ENCODE assay signal across 8 cellular contexts in the genomic region with DNA sequence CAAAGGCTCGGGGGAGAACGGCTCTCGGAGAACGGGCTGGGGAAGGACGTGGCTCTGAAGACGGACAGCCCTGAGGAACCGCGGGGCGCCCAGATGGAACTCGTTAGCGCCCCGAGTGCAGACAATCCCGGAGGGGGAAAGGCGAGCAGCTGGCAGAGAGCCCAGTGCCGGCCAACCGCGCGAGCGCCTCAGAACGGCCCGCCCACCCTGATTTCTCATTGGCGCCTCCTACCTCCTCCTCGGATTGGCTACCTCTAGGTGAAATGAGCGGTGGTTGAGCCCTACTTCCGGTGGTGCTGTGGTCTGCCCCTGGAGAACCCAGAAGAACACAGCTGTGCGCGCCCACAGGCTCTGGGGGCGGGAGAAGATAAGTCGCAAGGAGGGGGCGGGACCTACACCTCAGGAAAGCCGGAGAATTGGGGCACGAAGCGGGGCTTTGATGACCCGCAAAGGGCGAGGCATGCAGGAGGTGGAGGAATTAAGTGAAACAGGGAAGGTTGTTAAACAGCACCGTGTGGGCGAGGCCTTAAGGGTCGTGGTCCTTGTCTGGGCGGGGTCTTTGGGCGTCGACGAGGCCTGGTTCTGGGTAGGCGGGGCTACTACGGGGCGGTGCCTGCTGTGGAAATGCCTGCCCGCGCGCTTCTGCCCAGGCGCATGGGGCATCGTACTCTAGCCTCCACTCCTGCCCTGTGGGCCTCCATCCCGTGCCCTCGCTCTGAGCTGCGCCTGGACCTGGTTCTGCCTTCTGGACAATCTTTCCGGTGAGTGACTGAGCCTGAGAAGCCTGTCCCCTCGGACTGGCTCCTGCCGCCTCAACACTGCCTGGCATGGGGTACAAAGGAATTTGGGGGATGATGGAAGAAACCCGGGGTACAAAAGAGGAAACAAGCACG. TPM values are rescaled to one million over a fixed set of nuclear protein-coding genes. Genes with fewer than 3 reads are reported as not detected.
DNase-seq lines count a peak whose midpoint lies in the region; ATAC-seq, FAIRE-seq and TF ChIP-seq lines count a peak whose summit lies in the region.

Gene OGG1, plus strand, starts transcription at position 290 of the 893 bp plus-strand sequence. Its CDS starts 335 bp downstream, at position 625.

- DNase-seq in NCI-H1694 treated with DMSO at 0.1 percent for 48 hours (lab: John Stamatoyannopoulos, UW) (peak; percentile 82), T-helper 17 cell (peak; percentile 85 to 93 (median 85)), amygdala (lab: John Stamatoyannopoulos, UW) (peak; percentile 29 to 98 (median 94)), left ventricle myocardium superior (peak; percentile 99), psoas muscle (peak; percentile 97 to 98), urothelium cell line (ENCODE audit: low spot score) (peak; percentile 98)

- no peaks in the 10 kb centered on the region for H3K27me3 ChIP-seq in psoas muscle (ENCODE audit: insufficient read depth in 3 of 3, low read length in 2 of 3)

- H3K4me3 Mint-ChIP-seq in T-helper 17 cell, result peak within 1 kb of the TSS; percentile 98

- no peaks in the 10 kb centered on the region for H3K27me3 Mint-ChIP-seq in T-helper 17 cell

- peak within 1 kb of the TSS; percentile 94 for H3K27ac Mint-ChIP-seq in T-helper 17 cell

- intact Hi-C loops in left ventricle myocardium superior (cut with micrococcal nuclease) (no loop called here), psoas muscle (cut with DNase I) (loop anchor here (1.0 to 5.0 kb wide), 2 partner anchors 19 to 37 kb away; partner anchors contain the start of gene BRPF1 (in 1 of the 2))

- peak; percentile 54 for TF ChIP-seq POLR2A in GM15510 (IDR thresholded peaks at IDR 0.05; ENCODE audit: borderline replicate concordance, extremely low read depth, insufficient read length)

- peak within 1 kb of the TSS; percentile 86 for H3K27ac ChIP-seq in psoas muscle

- H3K36me3 ChIP-seq in psoas muscle (ENCODE audit: insufficient read depth in 1 of 2, low read depth in 1 of 2), result peaks cover 2 to 76% of the 10 kb centered on the region in 2 donors

- WGBS in psoas muscle, 3 donors, result 0 to 1% (median 1%) methylated on average over 38 to 58 of the region's 58 CpGs

- H3K9me3 ChIP-seq in T-helper 17 cell (ENCODE audit: control insufficient read depth, low read length, poor library complexity, severe bottlenecking), result no peaks in the 10 kb centered on the region
- H3K9me3 ChIP-seq in psoas muscle, result no peaks in the 10 kb centered on the region

- peaks cover 34% of the 10 kb centered on the region for H3K4me1 Mint-ChIP-seq in T-helper 17 cell

- peaks cover 11% of the 10 kb centered on the region for H3K36me3 Mint-ChIP-seq in T-helper 17 cell (ENCODE audit: low read depth)

- TF ChIP-seq CTCF in psoas muscle (IDR thresholded peaks at IDR 0.05), result no peak

- peak within 1 kb of the TSS; percentile 79 for H3K4me3 ChIP-seq in psoas muscle

- no peak for FAIRE-seq in urothelium cell line (lab: Jason Lieb, UNC)

- H3K4me1 ChIP-seq in psoas muscle, result peaks cover 19% of the 10 kb centered on the region

- ATAC-seq in HG02885 (IDR thresholded peaks at IDR 0.05; ENCODE audit: poor library complexity, unreplicated experiment) (peak; percentile 91), T-helper 17 cell (peak; percentile 96), left ventricle myocardium superior (peak; percentile 98), psoas muscle (peak; percentile 98 to 99 (median 98))

RNA-seq across cellular contexts. Expression of gene OGG1, which starts in this region (rescaled TPM):
- total RNA-seq in T-helper 17 cell (10 to 100 TPM; 18.4 to 22.6 TPM), left ventricle myocardium superior (8.8 TPM), psoas muscle (1 to 10 TPM; 6.9 to 9.5 (median 8.1) TPM)
- 10 to 100 TPM in 1 of 3 donors, 1 to 10 TPM in 2; 6.3 to 19.7 (median 9.1) TPM for polyA plus RNA-seq in psoas muscle

Comparison
In these comparisons a context has a peak if more than half of its experiments do, and no peak if none do; other contexts are left out.
1. Peak in every context shown above with its lines: DNase-seq, ATAC-seq, H3K4me3 ChIP-seq and H3K27ac ChIP-seq.